In genomic region chr2:100887713-100888112, GRCh38 we compare ENCODE assay signal across 15 cellular contexts.
DNase-seq lines count a peak whose midpoint lies in the region; ATAC-seq and TF ChIP-seq lines count a peak whose summit lies in the region.
"Had no signal": no experiment of that assay in that cellular context is flagged by ENCODE, and none has a peak within 500 bp of the region (broad histone marks: within the 10 kb centered on the region; RNA-seq: fewer than 3 reads in every experiment).

No MANE protein-coding gene starts in this region.

- DNase-seq in SIG-M5 treated with dmso at 0.1 percent for 504 hours (lab: John Stamatoyannopoulos, UW; ENCODE audit: unreplicated experiment) (peak; percentile 38), SIG-M5 (lab: John Stamatoyannopoulos, UW) (no peak), body of pancreas (peak in 3 of 4 donors; percentile 45 to 54 (median 46)), kidney tubule cell (ENCODE audit: low spot score) (peak; percentile 34), glomerular visceral epithelial cell (ENCODE audit: extremely low spot score) (no peak)
- DNase-seq in activated CD8-positive, alpha-beta memory T cell treated with anti-CD3 and anti-CD28 coated beads for 24 hours = no peak
- DNase-seq: activated effector memory CD4-positive, alpha-beta T cell treated with anti-CD3 and anti-CD28 coated beads, Interleukin-2, amount 50 U/mL, for 16 hours; CD4-positive, CD25-positive, alpha-beta regulatory T cell; foreskin melanocyte had no signal

- no peak for TF ChIP-seq POLR2A in body of pancreas (IDR thresholded peaks at IDR 0.05)

- WGBS in body of pancreas, 2 donors = 33 to 45% methylated on average over 9 of the region's 9 CpGs

- H3K27ac ChIP-seq in body of pancreas (no peak overlapping the region), temporal lobe (ENCODE audit: low read depth, low read length) (peak overlapping the region; percentile 55)
- H3K27ac ChIP-seq: 22Rv1, ascending aorta, SJSA1, tibial nerve had no signal

- TF ChIP-seq CTCF in body of pancreas (IDR thresholded peaks at IDR 0.05) = no peak

- peaks cover 51% of the 10 kb centered on the region for H3K4me1 ChIP-seq in body of pancreas

- no peaks in the 10 kb centered on the region for H3K36me3 ChIP-seq in body of pancreas (replicated peaks in 1 of 2; ENCODE audit: insufficient read depth in 1 of 2, low read depth in 2 of 2)
- H3K36me3 ChIP-seq: ascending aorta, SJSA1, tibial nerve had no signal

- H3K4me3 ChIP-seq in body of pancreas = no peak overlapping the region
- H3K4me3 ChIP-seq: ascending aorta, SJSA1, tibial nerve had no signal

- H3K27me3 ChIP-seq in body of pancreas = no peaks in the 10 kb centered on the region
- H3K27me3 ChIP-seq: ascending aorta, SJSA1, tibial nerve had no signal

- H3K9me3 ChIP-seq in body of pancreas = no peaks in the 10 kb centered on the region
- H3K9me3 ChIP-seq: ascending aorta, SJSA1, tibial nerve had no signal

- intact Hi-C loops in body of pancreas (cut with DNase I) = no loop called here

- ATAC-seq in body of pancreas = peak; percentile 22
- ATAC-seq in activated CD4-positive, CD25-positive, alpha-beta regulatory T cell treated with anti-CD3 and anti-CD28 coated beads, Interleukin-2, amount 50 U/mL, for 24 hours = no peak

Comparison
In these comparisons a context has a peak if more than half of its experiments do, and no peak if none do; other contexts are left out.
1. DNase-seq: peak in SIG-M5 treated with dmso at 0.1 percent for 504 hours (single experiment), body of pancreas (3 of 4) and kidney tubule cell (single experiment); none in SIG-M5 (single experiment), activated CD8-positive, alpha-beta memory T cell treated with anti-CD3 and anti-CD28 coated beads for 24 hours (single experiment) and glomerular visceral epithelial cell (single experiment).